9 cellular contexts compared by ENCODE assay signal in the genomic region with DNA sequence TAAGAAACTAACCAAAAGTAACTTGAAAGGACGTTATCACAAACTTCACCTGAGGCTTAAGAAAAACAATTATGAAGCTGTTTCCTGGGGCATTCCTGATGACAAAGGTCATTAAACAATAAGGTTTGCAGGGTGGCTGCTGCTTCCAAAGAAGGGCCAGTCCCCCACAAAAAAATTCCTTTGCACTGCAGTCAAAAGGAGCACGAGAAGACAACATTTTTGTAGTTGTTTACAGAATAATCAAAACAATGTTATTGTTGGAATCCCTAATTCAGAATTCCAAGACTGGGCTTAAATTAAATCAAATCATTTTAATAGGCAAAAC. TPM values are rescaled to one million over a fixed set of nuclear protein-coding genes. Genes with fewer than 3 reads are reported as not detected.
DNase-seq lines count a peak whose midpoint lies in the region; ATAC-seq and TF ChIP-seq lines count a peak whose summit lies in the region.
"Had no signal": no experiment of that assay in that cellular context is flagged by ENCODE, and none has a peak within 500 bp of the region (broad histone marks: within the 10 kb centered on the region; RNA-seq: fewer than 3 reads in every experiment).

No MANE protein-coding gene starts in this region.

- H3K4me1 ChIP-seq in fibroblast of lung (ENCODE audit: control insufficient read depth, extremely low read depth, insufficient read depth, low read length): peaks cover 4% of the 10 kb centered on the region

- peak overlapping the region; percentile 55 for H3K9ac ChIP-seq in SK-N-MC (ENCODE audit: insufficient read length)
- no peak overlapping the region for H3K9ac ChIP-seq in fibroblast of lung (ENCODE audit: insufficient read depth, low read length)

- H4K20me1 ChIP-seq in fibroblast of lung (ENCODE audit: control insufficient read depth, extremely low read depth, insufficient read depth, low read length): no peaks in the 10 kb centered on the region

- H3K27ac ChIP-seq in SK-N-MC (peak overlapping the region; percentile 83), fibroblast of lung (ENCODE audit: insufficient read depth, low read length) (no peak overlapping the region)

- H2AFZ ChIP-seq in fibroblast of lung (ENCODE audit: low read length): peak overlapping the region; percentile 11

- ATAC-seq in GM21515 (IDR thresholded peaks at IDR 0.05; ENCODE audit: unreplicated experiment) (no peak), HG03432 (IDR thresholded peaks at IDR 0.05; ENCODE audit: unreplicated experiment) (no peak)

- peak; percentile 74 for DNase-seq in ELF-1 (ENCODE audit: low read depth, low spot score)
- DNase-seq in SK-N-MC (ENCODE audit: low read depth, low spot score): no peak
- DNase-seq in fibroblast of lung (ENCODE audit: low read depth in 2 of 2): no peak
- no peak for DNase-seq in retinal pigment epithelial cell (ENCODE audit: low read depth)
- DNase-seq in activated gamma-delta T cell treated with Interleukin-2 at 50 U/mL for 16 hours: no peak
- no peak for DNase-seq in activated effector memory CD4-positive, alpha-beta T cell treated with Interleukin-2 at 50 U/mL for 16 hours

- H3K27me3 ChIP-seq in fibroblast of lung (ENCODE audit: control insufficient read depth, insufficient read depth, low read length): no peaks in the 10 kb centered on the region

- H3K4me2 ChIP-seq in fibroblast of lung (ENCODE audit: extremely low read depth, insufficient read depth, low read length): peak overlapping the region; percentile 4

- H3K9me3 ChIP-seq in SK-N-MC (ENCODE audit: low read depth, low read length) (no peaks in the 10 kb centered on the region), fibroblast of lung (ENCODE audit: control insufficient read depth, insufficient read depth, low read depth, low read length) (no peaks in the 10 kb centered on the region)

- H3K36me3 ChIP-seq in SK-N-MC (ENCODE audit: insufficient read depth, low read length) (no peaks in the 10 kb centered on the region), fibroblast of lung (ENCODE audit: control insufficient read depth, insufficient read depth, low read length) (no peaks in the 10 kb centered on the region)

- TF ChIP-seq CTCF in fibroblast of lung (conservative IDR thresholded peaks at IDR 0.05 in 1 of 2, IDR thresholded peaks at IDR 0.05 in 1 of 2; ENCODE audit: low read depth in 1 of 2, low read length in 2 of 2) (no peak), retinal pigment epithelial cell (conservative IDR thresholded peaks at IDR 0.05; ENCODE audit: low read depth, low read length) (no peak)

- H3K4me3 ChIP-seq in SK-N-MC (peak overlapping the region; percentile 63), fibroblast of lung (replicated peaks in 1 of 4; ENCODE audit: control extremely low read depth in 1 of 4, insufficient read depth in 1 of 4, low read depth in 3 of 4, low read length in 4 of 4) (no peak overlapping the region), retinal pigment epithelial cell (ENCODE audit: low read length) (peak overlapping the region; percentile 28)

- H3K79me2 ChIP-seq in fibroblast of lung (ENCODE audit: control insufficient read depth, insufficient read depth, low read length): no peaks in the 10 kb centered on the region

RNA-seq across cellular contexts. Expression of a gene that starts 0.4 kb away (rescaled TPM):
- 6.4 and 9.9 TPM in 2 replicates for total RNA-seq in fibroblast of lung
- 7.8 and 9.5 TPM in 2 replicates for polyA plus RNA-seq in fibroblast of lung
- polyA plus RNA-seq in fibroblast of lung (2012): 3.2 and 4.1 TPM in 2 replicates
- 12.2 and 15.1 TPM in 2 replicates for polyA minus RNA-seq in fibroblast of lung (ENCODE audit: low replicate concordance)

RNA-seq across cellular contexts. Expression of a gene that starts 49.7 kb away (rescaled TPM):
- 0.17 and 0.51 TPM in 2 replicates for total RNA-seq in fibroblast of lung
- polyA plus RNA-seq in fibroblast of lung: 0.12 TPM in 1 of 2 replicates, not detected in the other
- polyA plus RNA-seq in fibroblast of lung (2012): 0.16 TPM in 1 of 2 replicates, not detected in the other
- polyA minus RNA-seq in fibroblast of lung (ENCODE audit: low replicate concordance): not detected in 2 replicates
- total RNA-seq: T-helper 1 cell treated with Interleukin-12 subunit alpha and Interleukin-12 subunit beta and Interleukin-4 antibody, amounts not matched to agents 30 ng/mL and 1 ng/mL, for 36 hours had no signal

Comparison
In these comparisons a context has a peak if more than half of its experiments do, and no peak if none do; other contexts are left out.
1. H3K4me3 ChIP-seq: peak in SK-N-MC (single experiment) and retinal pigment epithelial cell (single experiment); none in fibroblast of lung (0 of 4).